Comparison of ENCODE assay signal across 9 cellular contexts in the genomic region with DNA sequence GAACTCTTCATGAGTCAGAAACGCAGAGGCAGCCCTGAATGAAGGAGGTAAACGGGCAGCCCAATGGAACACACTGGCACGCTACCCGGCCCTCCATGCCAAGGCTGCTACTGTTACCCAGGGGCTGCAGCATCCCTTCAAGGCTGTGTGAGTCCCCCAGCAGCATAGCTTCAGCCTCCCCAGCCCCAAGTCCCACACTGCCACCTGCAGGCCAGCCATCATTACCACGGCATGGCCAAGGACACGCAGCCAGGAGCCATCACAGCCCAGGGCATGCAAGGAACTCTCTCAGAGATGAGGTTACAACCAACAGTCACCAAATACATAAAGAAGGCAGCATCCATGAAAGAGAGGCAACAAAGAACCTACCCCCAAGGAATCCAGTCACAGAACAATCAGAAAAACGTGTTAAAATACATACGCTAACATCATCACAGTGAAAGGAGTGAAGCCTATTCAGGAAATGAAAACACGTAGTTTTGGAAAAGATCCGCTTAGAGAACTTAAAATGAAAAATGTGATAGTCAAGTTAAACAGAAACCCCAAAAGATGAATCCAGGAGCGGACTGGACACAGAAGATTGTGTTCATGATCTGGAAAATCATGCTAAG. TPM values are rescaled to one million over a fixed set of nuclear protein-coding genes. Genes with fewer than 3 reads are reported as not detected.
DNase-seq lines count a peak whose midpoint lies in the region; ATAC-seq, FAIRE-seq and TF ChIP-seq lines count a peak whose summit lies in the region.
"Had no signal": no experiment of that assay in that cellular context is flagged by ENCODE, and none has a peak within 500 bp of the region (broad histone marks: within the 10 kb centered on the region; RNA-seq: fewer than 3 reads in every experiment).

No MANE protein-coding gene starts in this region.

- H3K4me3 ChIP-seq in esophagus squamous epithelium = no peak overlapping the region

- no peak for ATAC-seq in HG03159 (IDR thresholded peaks at IDR 0.05; ENCODE audit: unreplicated experiment)

- no peaks in the 10 kb centered on the region for H3K36me3 ChIP-seq in esophagus squamous epithelium

- TF ChIP-seq POLR2A in esophagus squamous epithelium (IDR thresholded peaks at IDR 0.05) = no peak

- no peak overlapping the region for H3K27ac ChIP-seq in esophagus squamous epithelium

- no peak overlapping the region for H3K4me3 Mint-ChIP-seq in activated CD4-positive, alpha-beta memory T cell treated with anti-CD3 and anti-CD28 coated beads, Interleukin-2, amount 10 ng/mL, durations not matched to agents 7 days and 5 days
- no peak overlapping the region for H3K4me3 Mint-ChIP-seq in progenitor cell of endocrine pancreas (ENCODE audit: low read depth)

- H3K4me1 Mint-ChIP-seq in activated CD4-positive, alpha-beta memory T cell treated with anti-CD3 and anti-CD28 coated beads, Interleukin-2, amount 10 ng/mL, durations not matched to agents 7 days and 5 days = peaks cover 5% of the 10 kb centered on the region
- no peaks in the 10 kb centered on the region for H3K4me1 Mint-ChIP-seq in progenitor cell of endocrine pancreas (ENCODE audit: low read depth)

- TF ChIP-seq CTCF in esophagus squamous epithelium (IDR thresholded peaks at IDR 0.05) = peak; percentile 35 to 87 (median 64)
- peak; percentile 53 for TF ChIP-seq CTCF in progenitor cell of endocrine pancreas (IDR thresholded peaks at IDR 0.05; ENCODE audit: unreplicated experiment)

- H3K27ac Mint-ChIP-seq in activated CD4-positive, alpha-beta memory T cell treated with anti-CD3 and anti-CD28 coated beads, Interleukin-2, amount 10 ng/mL, durations not matched to agents 7 days and 5 days = no peak overlapping the region
- H3K27ac Mint-ChIP-seq in progenitor cell of endocrine pancreas = no peak overlapping the region

- H3K9me3 Mint-ChIP-seq in activated CD4-positive, alpha-beta memory T cell treated with anti-CD3 and anti-CD28 coated beads, Interleukin-2, amount 10 ng/mL, durations not matched to agents 7 days and 5 days = no peaks in the 10 kb centered on the region
- peaks cover 6% of the 10 kb centered on the region for H3K9me3 Mint-ChIP-seq in progenitor cell of endocrine pancreas (ENCODE audit: low read depth)

- 49 to 52% methylated on average over 9 to 11 of the region's 11 CpGs for WGBS in esophagus squamous epithelium, 2 donors

- peak; percentile 73 for FAIRE-seq in GM18507 (lab: Jason Lieb, UNC)

- H3K9me3 ChIP-seq in esophagus squamous epithelium = no peaks in the 10 kb centered on the region

- H3K36me3 Mint-ChIP-seq in activated CD4-positive, alpha-beta memory T cell treated with anti-CD3 and anti-CD28 coated beads, Interleukin-2, amount 10 ng/mL, durations not matched to agents 7 days and 5 days (ENCODE audit: low read depth) = no peaks in the 10 kb centered on the region
- H3K36me3 Mint-ChIP-seq in progenitor cell of endocrine pancreas (ENCODE audit: insufficient read depth) = no peaks in the 10 kb centered on the region

- H3K27me3 Mint-ChIP-seq in activated CD4-positive, alpha-beta memory T cell treated with anti-CD3 and anti-CD28 coated beads, Interleukin-2, amount 10 ng/mL, durations not matched to agents 7 days and 5 days = peaks cover 15% of the 10 kb centered on the region
- H3K27me3 Mint-ChIP-seq in progenitor cell of endocrine pancreas = peaks cover 12% of the 10 kb centered on the region

- POLR2A ChIA-PET in activated CD4-positive, alpha-beta memory T cell treated with anti-CD3 and anti-CD28 coated beads, Interleukin-2, amount 10 ng/mL, durations not matched to agents 7 days and 5 days (lab: Charles Lee) = interaction anchor here (0.7 kb wide), 1 partner anchor 101 kb away, joined by 3 read pairs; no protein-coding TSS in a partner anchor

- CTCF ChIA-PET in activated CD4-positive, alpha-beta memory T cell treated with anti-CD3 and anti-CD28 coated beads, Interleukin-2, amount 10 ng/mL, durations not matched to agents 7 days and 5 days (lab: Charles Lee) = interaction anchor here (0.6 to 2.1 kb wide), 7 partner anchors 9 to 576 kb away, joined by 3 to 14 read pairs (median 4); no protein-coding TSS in a partner anchor

- H3K27me3 ChIP-seq in esophagus squamous epithelium = peaks cover 0 to 15% (median 0%) of the 10 kb centered on the region in 4 donors

- intact Hi-C loops in esophagus squamous epithelium (cut with DNase I) = loop anchor here (5.0 to 10.0 kb wide), 2 partner anchors 67 to 149 kb away; no protein-coding TSS in a partner anchor

- peaks cover 0 to 7% (median 0%) of the 10 kb centered on the region in 3 donors for H3K4me1 ChIP-seq in esophagus squamous epithelium

- DNase-seq in AG08396 (ENCODE audit: low spot score) = peak; percentile 54
- DNase-seq in GM18507 (ENCODE audit: extremely low spot score, insufficient read length, low read depth) = peak; percentile 33
- peak; percentile 57 for DNase-seq in NCI-H748 (lab: John Stamatoyannopoulos, UW; ENCODE audit: unreplicated experiment)
- peak; percentile 70 for DNase-seq in activated CD4-positive, alpha-beta memory T cell treated with anti-CD3 and anti-CD28 coated beads, Interleukin-2, amount 10 ng/mL, durations not matched to agents 7 days and 5 days
- DNase-seq in esophagus squamous epithelium (lab: John Stamatoyannopoulos, UW) = no peak
- no peak for DNase-seq in progenitor cell of endocrine pancreas (ENCODE audit: low spot score, unreplicated experiment)
- DNase-seq in foreskin melanocyte = no peak

RNA-seq across cellular contexts. Expression of gene PLA2G4F, which starts 22.4 kb away (rescaled TPM):
- total RNA-seq in activated CD4-positive, alpha-beta memory T cell treated with anti-CD3 and anti-CD28 coated beads, Interleukin-2, amount 10 ng/mL, durations not matched to agents 7 days and 5 days = not detected
- total RNA-seq in esophagus squamous epithelium = 10 to 100 TPM in 3 of 4 donors, 1 to 10 TPM in 1; 7.4 to 28.2 (median 21.2) TPM
- 0.60 and 0.87 TPM in 2 replicates for total RNA-seq in progenitor cell of endocrine pancreas
- total RNA-seq: mononuclear cell had no signal

RNA-seq across cellular contexts. Expression of gene PLA2G4D, which starts 39.6 kb away (rescaled TPM):
- total RNA-seq in activated CD4-positive, alpha-beta memory T cell treated with anti-CD3 and anti-CD28 coated beads, Interleukin-2, amount 10 ng/mL, durations not matched to agents 7 days and 5 days = not detected
- total RNA-seq in esophagus squamous epithelium (1 to 10 TPM in 1 of 4 donors, under 1 TPM in 3; 0.19 to 5.9 (median 0.23) TPM), progenitor cell of endocrine pancreas (not detected in 2 replicates)
- total RNA-seq: mononuclear cell had no signal

Comparison
In these comparisons a context has a peak if more than half of its experiments do, and no peak if none do; other contexts are left out.
1. DNase-seq: peak in AG08396 (single experiment), GM18507 (single experiment), NCI-H748 (single experiment) and activated CD4-positive, alpha-beta memory T cell treated with anti-CD3 and anti-CD28 coated beads, Interleukin-2, amount 10 ng/mL, durations not matched to agents 7 days and 5 days (single experiment); none in esophagus squamous epithelium (single experiment), progenitor cell of endocrine pancreas (single experiment) and foreskin melanocyte (single experiment).